1 cellular context compared by ENCODE assay signal in the genomic region with DNA sequence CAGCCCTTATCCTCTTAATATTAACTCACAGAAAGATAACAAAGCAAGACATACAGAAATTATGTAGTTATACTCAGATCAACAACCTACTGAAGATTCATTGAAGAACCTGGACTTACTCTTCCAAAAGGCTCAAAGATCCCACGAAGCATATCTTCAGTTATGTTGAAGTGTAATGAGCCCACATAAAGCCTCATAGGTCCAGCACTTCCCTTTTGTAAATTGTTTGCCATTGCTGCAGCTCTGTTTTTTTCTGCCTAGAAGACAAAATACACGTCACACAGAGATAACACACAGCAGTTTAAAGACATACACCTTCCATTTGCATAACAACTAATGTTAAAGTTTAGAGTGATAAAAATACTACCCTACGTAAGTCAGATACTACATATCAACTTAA.
TF ChIP-seq lines count a peak whose summit lies in the region.

No MANE protein-coding gene starts in this region.

TF ChIP-seq in GM12878, 131 proteins besides CTCF, POLR2A, EP300 and RAD21:
- no peak for TF ChIP-seq TCF3 (IDR thresholded peaks at IDR 0.05; ENCODE audit: borderline replicate concordance, insufficient read depth, low read depth, low read length)
- no peak for TF ChIP-seq HDGF (IDR thresholded peaks at IDR 0.05)
- TF ChIP-seq, protein P1, sequence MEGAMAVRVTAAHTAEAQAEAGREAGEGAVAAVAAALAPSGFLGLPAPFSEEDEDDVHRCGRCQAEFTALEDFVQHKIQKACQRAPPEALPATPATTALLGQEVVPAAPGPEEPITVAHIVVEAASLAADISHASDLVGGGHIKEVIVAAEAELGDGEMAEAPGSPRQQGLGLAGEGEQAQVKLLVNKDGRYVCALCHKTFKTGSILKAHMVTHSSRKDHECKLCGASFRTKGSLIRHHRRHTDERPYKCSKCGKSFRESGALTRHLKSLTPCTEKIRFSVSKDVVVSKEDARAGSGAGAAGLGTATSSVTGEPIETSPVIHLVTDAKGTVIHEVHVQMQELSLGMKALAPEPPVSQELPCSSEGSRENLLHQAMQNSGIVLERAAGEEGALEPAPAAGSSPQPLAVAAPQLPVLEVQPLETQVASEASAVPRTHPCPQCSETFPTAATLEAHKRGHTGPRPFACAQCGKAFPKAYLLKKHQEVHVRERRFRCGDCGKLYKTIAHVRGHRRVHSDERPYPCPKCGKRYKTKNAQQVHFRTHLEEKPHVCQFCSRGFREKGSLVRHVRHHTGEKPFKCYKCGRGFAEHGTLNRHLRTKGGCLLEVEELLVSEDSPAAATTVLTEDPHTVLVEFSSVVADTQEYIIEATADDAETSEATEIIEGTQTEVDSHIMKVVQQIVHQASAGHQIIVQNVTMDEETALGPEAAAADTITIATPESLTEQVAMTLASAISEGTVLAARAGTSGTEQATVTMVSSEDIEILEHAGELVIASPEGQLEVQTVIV (IDR thresholded peaks at IDR 0.05; ENCODE audit: borderline replicate concordance, partially characterized antibody), result no peak
- TF ChIP-seq PML (IDR thresholded peaks at IDR 0.05; ENCODE audit: low read length), result no peak
- TF ChIP-seq BACH1 (IDR thresholded peaks at IDR 0.05; ENCODE audit: borderline replicate concordance), result no peak
- TF ChIP-seq POLR2AphosphoS5 (IDR thresholded peaks at IDR 0.05; ENCODE audit: low read length), result no peak; the same call in 1 of the 2 replicates
- TF ChIP-seq FOS (IDR thresholded peaks at IDR 0.05; ENCODE audit: borderline replicate concordance, extremely low read depth, insufficient read length), result no peak
- TF ChIP-seq HDAC6 (IDR thresholded peaks at IDR 0.05; ENCODE audit: unreplicated experiment), result no peak
- no peak for TF ChIP-seq RFX5 (IDR thresholded peaks at IDR 0.05; ENCODE audit: low read depth, low read length)
- no peak for TF ChIP-seq FOXK2 (IDR thresholded peaks at IDR 0.05)
- no peak for TF ChIP-seq CHD4 (IDR thresholded peaks at IDR 0.05)
- TF ChIP-seq TBL1XR1 (IDR thresholded peaks at IDR 0.05; ENCODE audit: low read depth, low read length), result no peak
- no peak for TF ChIP-seq GABPA (IDR thresholded peaks at IDR 0.05; ENCODE audit: low read depth)
- TF ChIP-seq, protein P2, sequence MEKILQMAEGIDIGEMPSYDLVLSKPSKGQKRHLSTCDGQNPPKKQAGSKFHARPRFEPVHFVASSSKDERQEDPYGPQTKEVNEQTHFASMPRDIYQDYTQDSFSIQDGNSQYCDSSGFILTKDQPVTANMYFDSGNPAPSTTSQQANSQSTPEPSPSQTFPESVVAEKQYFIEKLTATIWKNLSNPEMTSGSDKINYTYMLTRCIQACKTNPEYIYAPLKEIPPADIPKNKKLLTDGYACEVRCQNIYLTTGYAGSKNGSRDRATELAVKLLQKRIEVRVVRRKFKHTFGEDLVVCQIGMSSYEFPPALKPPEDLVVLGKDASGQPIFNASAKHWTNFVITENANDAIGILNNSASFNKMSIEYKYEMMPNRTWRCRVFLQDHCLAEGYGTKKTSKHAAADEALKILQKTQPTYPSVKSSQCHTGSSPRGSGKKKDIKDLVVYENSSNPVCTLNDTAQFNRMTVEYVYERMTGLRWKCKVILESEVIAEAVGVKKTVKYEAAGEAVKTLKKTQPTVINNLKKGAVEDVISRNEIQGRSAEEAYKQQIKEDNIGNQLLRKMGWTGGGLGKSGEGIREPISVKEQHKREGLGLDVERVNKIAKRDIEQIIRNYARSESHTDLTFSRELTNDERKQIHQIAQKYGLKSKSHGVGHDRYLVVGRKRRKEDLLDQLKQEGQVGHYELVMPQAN (conservative IDR thresholded peaks at IDR 0.05), result no peak
- TF ChIP-seq MEF2A (IDR thresholded peaks at IDR 0.05; ENCODE audit: insufficient read depth, low read depth, low read length), result no peak
